In genomic region chr6:73325656-73326055, GRCh38 we compare ENCODE assay signal across 33 cellular contexts. TPM values are rescaled to one million over a fixed set of nuclear protein-coding genes. Genes with fewer than 3 reads are reported as not detected.
"Had no signal": no experiment of that assay in that cellular context is flagged by ENCODE, and none has a peak within 500 bp of the region (broad histone marks: within the 10 kb centered on the region; RNA-seq: fewer than 3 reads in every experiment).

No MANE protein-coding gene starts in this region.

- H3K27ac ChIP-seq: adrenal gland, body of pancreas, breast epithelium, KMS-11, Peyer's patch, RWPE1 had no signal

- H3K4me2 ChIP-seq: KMS-11 had no signal

- DNase-seq: activated CD4-positive, alpha-beta T cell treated with anti-CD3 and anti-CD28 coated beads for 36 hours; activated CD4-positive, alpha-beta T cell treated with anti-CD3 and anti-CD28 coated beads, Interleukin-2, amount 10 ng/mL, durations not matched to agents 7 days and 5 days; activated CD4-positive, alpha-beta T cell treated with anti-CD3 and anti-CD28 coated beads, Interleukin-2, amount 50 U/mL, for 48 hours; activated CD8-positive, alpha-beta T cell treated with anti-CD3 and anti-CD28 coated beads, Interleukin-2, amount 10 ng/mL, durations not matched to agents 7 days and 5 days; activated gamma-delta T cell treated with Interleukin-2 at 50 U/mL for 16 hours; activated naive CD4-positive, alpha-beta T cell treated with anti-CD3 and anti-CD28 coated beads for 36 hours; activated T-cell treated with anti-CD3 and anti-CD28 coated beads, Interleukin-2, amount 50 U/mL, for 4 hours; adrenal gland; body of pancreas; MM.1S; MV-4-11; NCI-H1092; NCI-H1417 treated with DMSO at 0.1 percent for 48 hours; NCI-H187 treated with DMSO at 0.1 percent for 48 hours; NCI-H2081; NCI-H345; NCI-H524 treated with DMSO at 0.1 percent for 48 hours; PC-3; Peyer's patch; SIG-M5; SW 1271 had no signal

- H3K27me3 ChIP-seq: adrenal gland, body of pancreas, breast epithelium, Peyer's patch had no signal

- H3K4me3 ChIP-seq: adrenal gland, body of pancreas, breast epithelium, Peyer's patch had no signal

- H3K36me3 ChIP-seq: adrenal gland, breast epithelium, Peyer's patch had no signal

- H3K9me3 ChIP-seq: adrenal gland, body of pancreas, breast epithelium, Peyer's patch had no signal

- H3K4me1 ChIP-seq: adrenal gland, body of pancreas, breast epithelium, Peyer's patch had no signal

RNA-seq across cellular contexts. Expression of gene DPPA5, which starts 28.4 kb away (rescaled TPM):
- total RNA-seq: activated CD4-positive, alpha-beta T cell treated with anti-CD3 and anti-CD28 coated beads for 36 hours; activated CD4-positive, alpha-beta T cell treated with anti-CD3 and anti-CD28 coated beads, Interleukin-2, amount 10 ng/mL, durations not matched to agents 7 days and 5 days; activated CD8-positive, alpha-beta T cell treated with anti-CD3 and anti-CD28 coated beads, Interleukin-2, amount 10 ng/mL, durations not matched to agents 7 days and 5 days; activated naive CD4-positive, alpha-beta T cell treated with anti-CD3 and anti-CD28 coated beads for 36 hours; activated naive CD4-positive, alpha-beta T cell treated with anti-CD3 and anti-CD28 coated beads, Interleukin-2, amount 50 U/mL, for 72 hours; activated T-cell treated with anti-CD3 and anti-CD28 coated beads, Interleukin-2, amount 50 U/mL, for 4 hours; activated T-helper 1 cell treated with anti-CD3 and anti-CD28 coated beads, Interleukin-12 subunit alpha, Interleukin-12 subunit beta, Interleukin-2, Interleukin-4 antibody, amounts not matched to agents 30 ng/mL and 10 ng/mL and 1 ng/mL, durations not matched to agents 14 hours and 24 hours and 36 hours; adrenal gland; astrocyte; body of pancreas; breast epithelium; cardiac septum; LHCN-M2; NCI-H460; PC-3; Peyer's patch; Right ventricle myocardium inferior; SK-MEL-5; T-helper 1 cell treated with Interleukin-12 subunit alpha and Interleukin-12 subunit beta and Interleukin-4 antibody, amounts not matched to agents 30 ng/mL and 1 ng/mL, for 36 hours had no signal

RNA-seq across cellular contexts. Expression of gene KHDC3L, which starts 36.8 kb away (rescaled TPM):
- total RNA-seq: activated CD4-positive, alpha-beta T cell treated with anti-CD3 and anti-CD28 coated beads for 36 hours; activated CD4-positive, alpha-beta T cell treated with anti-CD3 and anti-CD28 coated beads, Interleukin-2, amount 10 ng/mL, durations not matched to agents 7 days and 5 days; activated CD8-positive, alpha-beta T cell treated with anti-CD3 and anti-CD28 coated beads, Interleukin-2, amount 10 ng/mL, durations not matched to agents 7 days and 5 days; activated naive CD4-positive, alpha-beta T cell treated with anti-CD3 and anti-CD28 coated beads for 36 hours; activated T-cell treated with anti-CD3 and anti-CD28 coated beads, Interleukin-2, amount 50 U/mL, for 4 hours; activated T-helper 1 cell treated with anti-CD3 and anti-CD28 coated beads, Interleukin-12 subunit alpha, Interleukin-12 subunit beta, Interleukin-2, Interleukin-4 antibody, amounts not matched to agents 30 ng/mL and 10 ng/mL and 1 ng/mL, durations not matched to agents 14 hours and 24 hours and 36 hours; adrenal gland; astrocyte; body of pancreas; breast epithelium; cardiac septum; LHCN-M2; NCI-H460; PC-3; Peyer's patch; Right ventricle myocardium inferior; SK-MEL-5; T-helper 1 cell treated with Interleukin-12 subunit alpha and Interleukin-12 subunit beta and Interleukin-4 antibody, amounts not matched to agents 30 ng/mL and 1 ng/mL, for 36 hours had no signal

RNA-seq across cellular contexts. Expression of gene OOEP, which starts 44.0 kb away (rescaled TPM):
- total RNA-seq: astrocyte, body of pancreas, cardiac septum, LHCN-M2, NCI-H460, PC-3, Peyer's patch, Right ventricle myocardium inferior, SK-MEL-5 had no signal
